In the genomic region with DNA sequence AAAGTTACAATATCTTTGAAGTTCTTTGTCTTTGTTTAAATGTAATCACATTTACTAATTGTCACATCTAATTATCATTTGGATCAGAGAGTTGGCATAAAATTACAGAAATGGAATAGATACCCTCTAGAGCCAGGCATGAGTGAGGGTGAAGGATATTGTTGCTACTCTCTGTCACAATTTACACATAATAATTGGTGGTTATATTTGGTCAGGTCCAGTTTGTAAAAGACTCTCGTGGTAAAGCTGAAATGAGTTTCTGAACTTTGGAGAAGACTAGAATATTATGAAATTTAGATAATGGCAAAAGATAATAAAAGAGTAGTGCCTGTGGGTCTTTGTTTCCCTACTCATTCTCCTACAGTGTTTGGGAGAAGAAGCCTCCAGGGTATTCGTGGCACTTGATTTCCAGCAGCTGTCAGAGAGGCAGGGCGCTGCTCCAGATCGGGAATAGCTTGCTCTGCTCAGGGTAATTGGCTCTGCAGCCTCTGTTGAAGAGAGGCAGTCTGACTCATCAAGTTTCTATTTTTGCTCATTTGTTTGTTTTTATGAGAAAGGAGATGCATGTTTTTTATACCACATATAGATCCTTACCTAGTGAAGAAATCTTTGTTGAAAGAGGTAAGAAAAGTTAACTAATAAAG, we compare ENCODE assay signal across 10 cellular contexts.
DNase-seq lines count a peak whose midpoint lies in the region; ATAC-seq and TF ChIP-seq lines count a peak whose summit lies in the region.
"Had no signal": no experiment of that assay in that cellular context is flagged by ENCODE, and none has a peak within 500 bp of the region (broad histone marks: within the 10 kb centered on the region; RNA-seq: fewer than 3 reads in every experiment).

No MANE protein-coding gene starts in this region.

- TF ChIP-seq POLR2A in prostate gland (IDR thresholded peaks at IDR 0.05) = no peak

- H3K27ac ChIP-seq in cardiac muscle cell (no peak overlapping the region), prostate gland (no peak overlapping the region), coronary artery (no peak overlapping the region)
- H3K27ac ChIP-seq: tibial artery had no signal

- H3K9me3 ChIP-seq in cardiac muscle cell (ENCODE audit: low read depth) (no peaks in the 10 kb centered on the region), prostate gland (no peaks in the 10 kb centered on the region)
- H3K9me3 ChIP-seq: tibial artery had no signal

- H3K36me3 ChIP-seq in cardiac muscle cell (no peaks in the 10 kb centered on the region), prostate gland (no peaks in the 10 kb centered on the region)
- H3K36me3 ChIP-seq: tibial artery had no signal

- WGBS in prostate gland = 9% methylated on average over 4 of the region's 4 CpGs

- no peaks in the 10 kb centered on the region for H3K4me1 Mint-ChIP-seq in HFFc6 (ENCODE audit: low read depth)
- H3K4me1 Mint-ChIP-seq: activated naive CD8-positive, alpha-beta T cell treated with anti-CD3 and anti-CD28 coated beads, Interleukin-2, amount 10 ng/mL, durations not matched to agents 7 days and 5 days had no signal

- no peak overlapping the region for H3K27ac Mint-ChIP-seq in HFFc6
- H3K27ac Mint-ChIP-seq: activated naive CD8-positive, alpha-beta T cell treated with anti-CD3 and anti-CD28 coated beads, Interleukin-2, amount 10 ng/mL, durations not matched to agents 7 days and 5 days had no signal

- H3K9me3 Mint-ChIP-seq in HFFc6 = peaks cover 17% of the 10 kb centered on the region

- DNase-seq in HFFc6 (peak; percentile 6), RKO (ENCODE audit: low spot score) (peak; percentile 29), cardiac muscle cell (ENCODE audit: low read depth in 1 of 2, low spot score in 1 of 2) (peak; percentile 65 to 85), retinal pigment epithelial cell (ENCODE audit: low read depth) (peak; percentile 56), prostate gland (ENCODE audit: low spot score) (no peak), coronary artery (ENCODE audit: low spot score) (no peak)
- no peak for DNase-seq in stimulated activated CD4-positive, alpha-beta T cell treated with anti-CD3 and anti-CD28 coated beads, Interleukin-15, amount 100 ng/mL, for 24 hours
- DNase-seq: activated naive CD8-positive, alpha-beta T cell treated with anti-CD3 and anti-CD28 coated beads, Interleukin-2, amount 10 ng/mL, durations not matched to agents 7 days and 5 days; tibial artery had no signal

- no peak for TF ChIP-seq CTCF in HFFc6 (IDR thresholded peaks at IDR 0.05)
- TF ChIP-seq CTCF in cardiac muscle cell (IDR thresholded peaks at IDR 0.05; ENCODE audit: low read depth, low read length) = no peak
- TF ChIP-seq CTCF in retinal pigment epithelial cell (conservative IDR thresholded peaks at IDR 0.05; ENCODE audit: low read depth, low read length) = no peak
- TF ChIP-seq CTCF in prostate gland (IDR thresholded peaks at IDR 0.05) = no peak
- TF ChIP-seq CTCF in coronary artery (IDR thresholded peaks at IDR 0.05) = no peak

- H3K4me3 Mint-ChIP-seq in HFFc6 = no peak overlapping the region
- H3K4me3 Mint-ChIP-seq: activated naive CD8-positive, alpha-beta T cell treated with anti-CD3 and anti-CD28 coated beads, Interleukin-2, amount 10 ng/mL, durations not matched to agents 7 days and 5 days had no signal

- H3K36me3 Mint-ChIP-seq in HFFc6 (ENCODE audit: low read depth) = no peaks in the 10 kb centered on the region
- H3K36me3 Mint-ChIP-seq: activated naive CD8-positive, alpha-beta T cell treated with anti-CD3 and anti-CD28 coated beads, Interleukin-2, amount 10 ng/mL, durations not matched to agents 7 days and 5 days had no signal

- no peaks in the 10 kb centered on the region for H3K27me3 Mint-ChIP-seq in HFFc6 (ENCODE audit: insufficient read depth)
- H3K27me3 Mint-ChIP-seq: activated naive CD8-positive, alpha-beta T cell treated with anti-CD3 and anti-CD28 coated beads, Interleukin-2, amount 10 ng/mL, durations not matched to agents 7 days and 5 days had no signal

- intact Hi-C loops in prostate gland (cut with DNase I) = no loop called here

- H3K4me3 ChIP-seq in cardiac muscle cell = no peak overlapping the region
- no peak overlapping the region for H3K4me3 ChIP-seq in retinal pigment epithelial cell (ENCODE audit: low read length)
- no peak overlapping the region for H3K4me3 ChIP-seq in prostate gland
- no peak overlapping the region for H3K4me3 ChIP-seq in coronary artery
- H3K4me3 ChIP-seq: tibial artery had no signal

- no peaks in the 10 kb centered on the region for H3K27me3 ChIP-seq in cardiac muscle cell
- H3K27me3 ChIP-seq in prostate gland (replicated peaks; ENCODE audit: insufficient read depth) = no peaks in the 10 kb centered on the region
- H3K27me3 ChIP-seq: tibial artery had no signal

- no peak for ATAC-seq in HG02571 (IDR thresholded peaks at IDR 0.05; ENCODE audit: unreplicated experiment)

- peaks cover 9% of the 10 kb centered on the region for H3K4me1 ChIP-seq in cardiac muscle cell (ENCODE audit: low read depth)
- no peaks in the 10 kb centered on the region for H3K4me1 ChIP-seq in prostate gland (replicated peaks)

Comparison
In these comparisons a context has a peak if more than half of its experiments do, and no peak if none do; other contexts are left out.
1. DNase-seq: peak in HFFc6 (single experiment), RKO (single experiment), cardiac muscle cell (2 of 2) and retinal pigment epithelial cell (single experiment); none in prostate gland (single experiment), coronary artery (single experiment) and stimulated activated CD4-positive, alpha-beta T cell treated with anti-CD3 and anti-CD28 coated beads, Interleukin-15, amount 100 ng/mL, for 24 hours (single experiment).